35 cellular contexts compared by ENCODE assay signal in genomic region chr14:36006623-36007022, GRCh38.
"Had no signal": no experiment of that assay in that cellular context is flagged by ENCODE, and none has a peak within 500 bp of the region (broad histone marks: within the 10 kb centered on the region; RNA-seq: fewer than 3 reads in every experiment).

No MANE protein-coding gene starts in this region.

- H3K9me3 ChIP-seq: MG63 had no signal

- H3K36me3 ChIP-seq: MG63 had no signal

- H3K4me2 ChIP-seq: KMS-11 had no signal

- H3K27me3 ChIP-seq: MG63 had no signal

- H3K9ac ChIP-seq: KMS-11 had no signal

- H3K27ac ChIP-seq: KMS-11 had no signal

- H3K4me3 ChIP-seq: MG63 had no signal

- DNase-seq: Kasumi-1, KBM-7, KG1, MG63, MM.1S, MV-4-11, NCI-H1048, NCI-H1092, NCI-H1092 treated with DMSO at 0.1 percent for 48 hours, NCI-H1105, NCI-H1105 treated with DMSO at 0.1 percent for 48 hours, NCI-H1417, NCI-H1417 treated with DMSO at 0.1 percent for 48 hours, NCI-H1436, NCI-H1436 treated with DMSO at 0.1 percent for 48 hours, NCI-H146, NCI-H1694, NCI-H1694 treated with DMSO at 0.1 percent for 48 hours, NCI-H187, NCI-H187 treated with DMSO at 0.1 percent for 48 hours, NCI-H1930, NCI-H2029, NCI-H2029 treated with DMSO at 0.1 percent for 48 hours, NCI-H2081, NCI-H2081 treated with DMSO at 0.1 percent for 48 hours, NCI-H2107, NCI-H2171, NCI-H2171 treated with DMSO at 0.1 percent for 48 hours, NCI-H2227 treated with DMSO at 0.1 percent for 48 hours, NCI-H226, NCI-H345, NCI-H446, NCI-H446 treated with DMSO at 0.1 percent for 48 hours, NCI-H510A had no signal
